1 cellular context compared by ENCODE assay signal in the genomic region with DNA sequence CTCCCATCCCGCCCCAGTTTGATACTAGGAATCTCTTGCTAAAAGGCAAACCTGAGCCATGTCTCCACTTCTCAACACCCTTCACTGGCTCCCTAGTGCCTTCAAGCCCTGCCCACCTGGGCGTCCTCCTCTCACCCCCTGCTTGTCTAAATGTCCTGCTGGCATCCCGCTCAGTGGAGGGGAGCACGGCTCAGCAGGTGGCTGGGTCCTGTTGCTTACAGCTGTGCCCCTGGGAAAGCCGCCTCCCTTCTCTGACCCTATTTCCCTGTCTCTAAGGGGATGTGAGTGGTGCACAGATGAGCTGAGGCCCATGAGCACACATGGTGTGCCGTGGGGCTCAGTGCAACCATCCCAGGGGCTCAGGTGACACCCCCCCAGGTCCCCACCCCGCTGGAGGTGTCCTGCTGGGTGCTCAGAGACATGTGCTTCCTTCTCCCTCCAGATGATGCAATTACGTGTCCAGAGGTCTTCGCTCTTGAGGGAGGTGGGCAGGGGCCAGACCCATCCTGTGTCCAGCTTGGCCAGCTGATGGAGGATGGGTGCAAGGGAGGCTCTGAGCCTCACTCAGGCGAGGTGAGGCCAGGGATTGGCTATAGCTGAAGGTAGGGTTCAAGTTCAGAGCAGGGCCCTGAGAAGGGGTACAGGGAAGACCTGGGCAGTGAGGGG.
A peak's percentile ranks its signal among the peaks of the same experiment; 100 is the strongest.
TF ChIP-seq lines count a peak whose summit lies in the region.

No MANE protein-coding gene starts in this region.

TF ChIP-seq in HEK293, 187 proteins besides CTCF, POLR2A, EP300 and RAD21 (continued from another document):
- peak; percentile 5; the same call in 1 of the 2 replicates for TF ChIP-seq GLIS1 (tag by site-specific recombination; IDR thresholded peaks at IDR 0.05)
- TF ChIP-seq ZNF701 (tag by site-specific recombination; IDR thresholded peaks at IDR 0.05): no peak
- TF ChIP-seq ZNF138 (tag by site-specific recombination; IDR thresholded peaks at IDR 0.05; ENCODE audit: borderline replicate concordance): no peak
- TF ChIP-seq, protein P1, sequence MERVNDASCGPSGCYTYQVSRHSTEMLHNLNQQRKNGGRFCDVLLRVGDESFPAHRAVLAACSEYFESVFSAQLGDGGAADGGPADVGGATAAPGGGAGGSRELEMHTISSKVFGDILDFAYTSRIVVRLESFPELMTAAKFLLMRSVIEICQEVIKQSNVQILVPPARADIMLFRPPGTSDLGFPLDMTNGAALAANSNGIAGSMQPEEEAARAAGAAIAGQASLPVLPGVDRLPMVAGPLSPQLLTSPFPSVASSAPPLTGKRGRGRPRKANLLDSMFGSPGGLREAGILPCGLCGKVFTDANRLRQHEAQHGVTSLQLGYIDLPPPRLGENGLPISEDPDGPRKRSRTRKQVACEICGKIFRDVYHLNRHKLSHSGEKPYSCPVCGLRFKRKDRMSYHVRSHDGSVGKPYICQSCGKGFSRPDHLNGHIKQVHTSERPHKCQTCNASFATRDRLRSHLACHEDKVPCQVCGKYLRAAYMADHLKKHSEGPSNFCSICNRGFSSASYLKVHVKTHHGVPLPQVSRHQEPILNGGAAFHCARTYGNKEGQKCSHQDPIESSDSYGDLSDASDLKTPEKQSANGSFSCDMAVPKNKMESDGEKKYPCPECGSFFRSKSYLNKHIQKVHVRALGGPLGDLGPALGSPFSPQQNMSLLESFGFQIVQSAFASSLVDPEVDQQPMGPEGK (tag by site-specific recombination; IDR thresholded peaks at IDR 0.05): 0 out of 2 replicates have a peak, but pooled peaks have one; percentile 15
- no peak for TF ChIP-seq ZNF571 (tag by site-specific recombination; IDR thresholded peaks at IDR 0.05)
- no peak for TF ChIP-seq ZNF416 (tag by site-specific recombination; IDR thresholded peaks at IDR 0.05)
- TF ChIP-seq ZNF16 (tag by site-specific recombination; IDR thresholded peaks at IDR 0.05; ENCODE audit: low read depth): peak; percentile 67
- peak; percentile 89 for TF ChIP-seq ZIC2 (tag by site-specific recombination; IDR thresholded peaks at IDR 0.05)
- no peak for TF ChIP-seq ZNF843 (tag by site-specific recombination; IDR thresholded peaks at IDR 0.05)
